Comparison of ENCODE assay signal across 9 cellular contexts in the genomic region with DNA sequence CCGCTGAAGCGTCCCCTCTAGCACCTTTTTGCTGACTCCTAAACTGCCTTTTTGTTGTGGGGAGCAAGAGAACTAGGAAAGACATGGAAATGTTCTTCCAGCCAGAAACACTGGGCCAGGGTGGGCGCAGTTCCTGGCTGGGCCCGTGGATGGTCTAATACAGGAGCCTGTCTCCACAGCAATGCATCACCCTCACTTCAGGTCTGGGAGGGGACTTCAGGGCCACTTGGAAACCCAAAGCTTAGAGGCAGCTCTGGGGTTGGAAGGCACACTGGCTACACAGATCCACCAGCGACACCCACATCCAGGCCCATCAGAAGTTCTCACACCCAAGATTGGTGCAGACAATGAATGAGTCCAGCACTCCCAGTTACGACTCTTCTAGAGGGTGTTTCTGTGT.
DNase-seq lines count a peak whose midpoint lies in the region; ATAC-seq, FAIRE-seq and TF ChIP-seq lines count a peak whose summit lies in the region.
"Had no signal": no experiment of that assay in that cellular context is flagged by ENCODE, and none has a peak within 500 bp of the region (broad histone marks: within the 10 kb centered on the region; RNA-seq: fewer than 3 reads in every experiment).

No MANE protein-coding gene starts in this region.

- H3F3A ChIP-seq in PC-9 (ENCODE audit: insufficient read depth, low read depth), result peaks cover 5% of the 10 kb centered on the region; the same call in 1 of the 2 replicates

- TF ChIP-seq CTCF in PC-9 (conservative IDR thresholded peaks at IDR 0.05) (no peak), osteoblast (IDR thresholded peaks at IDR 0.05; ENCODE audit: extremely low read depth, low read depth, low read length) (no peak)

- no peaks in the 10 kb centered on the region for H3K9me3 ChIP-seq in PC-9 (ENCODE audit: insufficient read depth, low read depth)
- H3K9me3 ChIP-seq in effector memory CD4-positive, alpha-beta T cell (ENCODE audit: control insufficient read depth, low read length), result no peaks in the 10 kb centered on the region
- H3K9me3 ChIP-seq in osteoblast (ENCODE audit: low read depth, low read length), result no peaks in the 10 kb centered on the region

- H3K9me2 ChIP-seq in PC-9 (ENCODE audit: insufficient read depth), result no peaks in the 10 kb centered on the region

- H3K27ac ChIP-seq in ACC112 (ENCODE audit: low read depth, low read length) (peak overlapping the region; percentile 99), PC-9 (peak overlapping the region; percentile 62), osteoblast (ENCODE audit: low read depth, low read length) (peak overlapping the region; percentile 96)
- H3K27ac ChIP-seq in effector memory CD4-positive, alpha-beta T cell (ENCODE audit: insufficient read depth, low read length, poor library complexity, severe bottlenecking), result peak overlapping the region; percentile 93

- no peaks in the 10 kb centered on the region for H4K20me1 ChIP-seq in PC-9 (ENCODE audit: insufficient read depth)
- peaks cover 5% of the 10 kb centered on the region for H4K20me1 ChIP-seq in osteoblast (ENCODE audit: insufficient read depth, low read length)

- intact Hi-C loops in PC-9 (cut with micrococcal nuclease; ENCODE audit: unreplicated experiment), result loop anchor here (1.0 to 5.0 kb wide), 5 partner anchors 55 to 295 kb away; no protein-coding TSS in a partner anchor

- H3K4me2 ChIP-seq in PC-9 (no peak overlapping the region), osteoblast (ENCODE audit: insufficient read depth, low read length) (peak overlapping the region; percentile 21)

- no peak overlapping the region for H3K4me3 ChIP-seq in ACC112 (ENCODE audit: low read depth, low read length)
- no peak overlapping the region for H3K4me3 ChIP-seq in PC-9
- H3K4me3 ChIP-seq in effector memory CD4-positive, alpha-beta T cell (ENCODE audit: insufficient read depth, low read depth, low read length, poor library complexity, severe bottlenecking), result no peak overlapping the region
- no peak overlapping the region for H3K4me3 ChIP-seq in osteoblast (ENCODE audit: insufficient read depth, low read length)

- H3K79me2 ChIP-seq in ACC112 (ENCODE audit: control insufficient read depth, insufficient read depth, low read length, unreplicated experiment) (peaks cover 95% of the 10 kb centered on the region), PC-9 (ENCODE audit: low read depth) (no peaks in the 10 kb centered on the region), osteoblast (ENCODE audit: insufficient read depth, low read length) (peaks cover 88% of the 10 kb centered on the region)

- H3K4me1 ChIP-seq in ACC112 (ENCODE audit: control insufficient read depth, insufficient read depth, low read length, unreplicated experiment) (peaks cover 88% of the 10 kb centered on the region), PC-9 (replicated peaks; ENCODE audit: insufficient read depth) (peaks cover 18% of the 10 kb centered on the region), osteoblast (ENCODE audit: insufficient read depth, low read length) (peaks cover 58% of the 10 kb centered on the region)
- peaks cover 90% of the 10 kb centered on the region for H3K4me1 ChIP-seq in effector memory CD4-positive, alpha-beta T cell (ENCODE audit: control insufficient read depth, insufficient read depth, low read length, poor library complexity, severe bottlenecking)

- ATAC-seq in GM19023 (IDR thresholded peaks at IDR 0.05; ENCODE audit: unreplicated experiment), result no peak
- no peak for ATAC-seq in GM19395 (IDR thresholded peaks at IDR 0.05; ENCODE audit: unreplicated experiment)

- H3K36me3 ChIP-seq in ACC112 (ENCODE audit: insufficient read depth, low read length), result peaks cover 66% of the 10 kb centered on the region
- peaks cover 20% of the 10 kb centered on the region for H3K36me3 ChIP-seq in PC-9 (ENCODE audit: low read depth)
- H3K36me3 ChIP-seq in effector memory CD4-positive, alpha-beta T cell (ENCODE audit: control insufficient read depth, insufficient read depth, low read length), result peaks cover 58% of the 10 kb centered on the region
- H3K36me3 ChIP-seq in osteoblast (ENCODE audit: insufficient read depth, low read length), result peaks cover 50% of the 10 kb centered on the region

- no TSS peak for BruUV-seq in PC-9 (replicated peaks; lab: Mats Ljungman, UMichigan)

- H3K27me3 ChIP-seq in ACC112 (ENCODE audit: insufficient read depth, low read length) (no peaks in the 10 kb centered on the region), PC-9 (ENCODE audit: insufficient read depth, low read depth) (no peaks in the 10 kb centered on the region), osteoblast (ENCODE audit: insufficient read depth, low read length) (no peaks in the 10 kb centered on the region)
- no peaks in the 10 kb centered on the region for H3K27me3 ChIP-seq in effector memory CD4-positive, alpha-beta T cell (replicated peaks; ENCODE audit: control insufficient read depth, insufficient read depth, low read length, poor library complexity, severe bottlenecking)

- no peak overlapping the region for H2AFZ ChIP-seq in ACC112 (ENCODE audit: low read length, unreplicated experiment)
- no peak overlapping the region for H2AFZ ChIP-seq in PC-9
- no peak overlapping the region for H2AFZ ChIP-seq in osteoblast (ENCODE audit: low read length)

- FAIRE-seq in GM19239 (lab: Jason Lieb, UNC), result no peak

- CTCF ChIA-PET in PC-9 (lab: Charles Lee), result interaction anchor here (0.6 kb wide), 1 partner anchor 413 kb away, joined by 6 read pairs; no protein-coding TSS in a partner anchor

- DNase-seq in PC-9 (no peak), osteoblast (ENCODE audit: insufficient read length, low spot score, missing footprints) (no peak), GM19239 (ENCODE audit: insufficient read length, low spot score) (no peak), NCI-H187 treated with DMSO at 0.1 percent for 48 hours (lab: John Stamatoyannopoulos, UW) (no peak)
- DNase-seq in effector memory CD4-positive, alpha-beta T cell, result no peak
- DNase-seq: NCI-H524 had no signal

- POLR2A ChIA-PET in PC-9 (lab: Charles Lee; ENCODE audit: unreplicated experiment), result no interaction called here
